In genomic region chr14:91554535-91555332, GRCh38 we compare ENCODE assay signal across 23 cellular contexts. TPM values are rescaled to one million over a fixed set of nuclear protein-coding genes. Genes with fewer than 3 reads are reported as not detected.
DNase-seq lines count a peak whose midpoint lies in the region; ATAC-seq, FAIRE-seq and TF ChIP-seq lines count a peak whose summit lies in the region.
"Had no signal": no experiment of that assay in that cellular context is flagged by ENCODE, and none has a peak within 500 bp of the region (broad histone marks: within the 10 kb centered on the region; RNA-seq: fewer than 3 reads in every experiment).

No MANE protein-coding gene starts in this region.

- H3K23ac ChIP-seq in trophoblast cell (ENCODE audit: low read length), result no peak overlapping the region

- H3K27ac ChIP-seq in duodenal mucosa (ENCODE audit: low read depth, low read length) (no peak overlapping the region), HepG2 (ENCODE audit: extremely low read length, insufficient read depth, low read length) (peak overlapping the region; percentile 65), trophoblast cell (ENCODE audit: low read depth, low read length) (peak overlapping the region; percentile 49), ascending aorta (no peak overlapping the region)
- no peak overlapping the region for H3K27ac ChIP-seq in effector memory CD4-positive, alpha-beta T cell (ENCODE audit: insufficient read depth, low read length, poor library complexity, severe bottlenecking)
- H3K27ac ChIP-seq: BLaER1 treated with 17β-estradiol and CSF1 and Interleukin-3, amounts not matched to agents 10 nM and 100 nM; RWPE1 had no signal

- H3K79me2 ChIP-seq in HepG2 (ENCODE audit: insufficient read depth, low read length), result no peaks in the 10 kb centered on the region
- no peaks in the 10 kb centered on the region for H3K79me2 ChIP-seq in trophoblast cell (ENCODE audit: control insufficient read depth, insufficient read depth, low read length, poor library complexity)

- intact Hi-C loops in HepG2 (cut with micrococcal nuclease; ENCODE audit: unreplicated experiment), result no loop called here
- intact Hi-C loops in ascending aorta (cut with DNase I), result no loop called here

- no peak overlapping the region for H2BK120ac ChIP-seq in trophoblast cell (ENCODE audit: insufficient read depth, low read length, poor library complexity)

- TF ChIP-seq CTCF in HepG2 (CRISPR knock-in tag; IDR thresholded peaks at IDR 0.05) (peak; percentile 53), GM10248 (IDR thresholded peaks at IDR 0.05; ENCODE audit: control extremely low read depth, extremely low read depth, low read depth, missing control alignments) (no peak), ascending aorta (IDR thresholded peaks at IDR 0.05) (no peak)

- no peaks in the 10 kb centered on the region for H4K20me1 ChIP-seq in HepG2 (ENCODE audit: insufficient read depth, low read length)
- H4K20me1 ChIP-seq: BLaER1 treated with 17β-estradiol and CSF1 and Interleukin-3, amounts not matched to agents 10 nM and 100 nM had no signal

- TF ChIP-seq POLR2A in HepG2 (IDR thresholded peaks at IDR 0.05; ENCODE audit: insufficient read depth in 1 of 2, low read depth in 2 of 2, low read length in 2 of 2), result peak in 1 of 2 experiments; percentile 48; a peak in 2 of 4 replicates

- no peak overlapping the region for H2AK5ac ChIP-seq in trophoblast cell (ENCODE audit: low read length)

- no peak overlapping the region for H4K91ac ChIP-seq in trophoblast cell (ENCODE audit: low read depth, low read length)

- H4K12ac ChIP-seq in trophoblast cell (ENCODE audit: low read depth, low read length), result no peak overlapping the region

- H3K27me3 ChIP-seq in duodenal mucosa (ENCODE audit: control insufficient read depth in 1 of 2, insufficient read depth in 2 of 2, low read length in 2 of 2) (no peaks in the 10 kb centered on the region), HepG2 (ENCODE audit: control insufficient read depth in 1 of 2, insufficient read depth in 2 of 2, low read length in 2 of 2) (no peaks in the 10 kb centered on the region), trophoblast cell (ENCODE audit: insufficient read depth, low read length) (no peaks in the 10 kb centered on the region), ascending aorta (no peaks in the 10 kb centered on the region)
- no peaks in the 10 kb centered on the region for H3K27me3 ChIP-seq in effector memory CD4-positive, alpha-beta T cell (replicated peaks; ENCODE audit: control insufficient read depth, insufficient read depth, low read length, poor library complexity, severe bottlenecking)
- H3K27me3 ChIP-seq: BLaER1 treated with 17β-estradiol and CSF1 and Interleukin-3, amounts not matched to agents 10 nM and 100 nM had no signal

- H3K4me1 ChIP-seq in duodenal mucosa (ENCODE audit: control insufficient read depth in 1 of 2, insufficient read depth in 2 of 2, low read length in 2 of 2), result peaks cover 12 to 15% of the 10 kb centered on the region in 2 donors
- peaks cover 23% of the 10 kb centered on the region for H3K4me1 ChIP-seq in HepG2 (ENCODE audit: insufficient read depth, low read length)
- peaks cover 6 to 8% of the 10 kb centered on the region in 2 experiments for H3K4me1 ChIP-seq in trophoblast cell (ENCODE audit: control insufficient read depth in 1 of 2, insufficient read depth in 2 of 2, low read length in 2 of 2)
- no peaks in the 10 kb centered on the region for H3K4me1 ChIP-seq in effector memory CD4-positive, alpha-beta T cell (ENCODE audit: control insufficient read depth, insufficient read depth, low read length, poor library complexity, severe bottlenecking)
- no peaks in the 10 kb centered on the region for H3K4me1 ChIP-seq in ascending aorta
- H3K4me1 ChIP-seq: BLaER1 treated with 17β-estradiol and CSF1 and Interleukin-3, amounts not matched to agents 10 nM and 100 nM had no signal

- POLR2A ChIA-PET in HepG2 (lab: Yijun Ruan, JAX), result interaction anchor here (0.6 to 1.3 kb wide), 3 partner anchors 19 to 46 kb away, joined by 3 read pairs; no protein-coding TSS in a partner anchor
- POLR2A ChIA-PET in GM10248 (lab: Yijun Ruan, JAX), result no interaction called here

- no peaks in the 10 kb centered on the region for H3K36me3 ChIP-seq in duodenal mucosa (ENCODE audit: control insufficient read depth in 1 of 2, insufficient read depth in 2 of 2, low read length in 2 of 2)
- no peaks in the 10 kb centered on the region for H3K36me3 ChIP-seq in HepG2 (replicated peaks in 1 of 2; ENCODE audit: control insufficient read depth in 1 of 2, insufficient read depth in 2 of 2, low read length in 2 of 2)
- H3K36me3 ChIP-seq in trophoblast cell (ENCODE audit: control insufficient read depth in 1 of 2, insufficient read depth in 2 of 2, low read length in 2 of 2), result no peaks in the 10 kb centered on the region
- no peaks in the 10 kb centered on the region for H3K36me3 ChIP-seq in effector memory CD4-positive, alpha-beta T cell (ENCODE audit: control insufficient read depth, insufficient read depth, low read length)
- no peaks in the 10 kb centered on the region for H3K36me3 ChIP-seq in ascending aorta
- H3K36me3 ChIP-seq: BLaER1 treated with 17β-estradiol and CSF1 and Interleukin-3, amounts not matched to agents 10 nM and 100 nM had no signal

- no peak overlapping the region for H2BK12ac ChIP-seq in trophoblast cell (ENCODE audit: low read length)

- H3K4me2 ChIP-seq in HepG2 (ENCODE audit: low read depth, low read length) (peak overlapping the region; percentile 77), trophoblast cell (ENCODE audit: low read length) (no peak overlapping the region)
- H3K4me2 ChIP-seq: BLaER1 treated with 17β-estradiol and CSF1 and Interleukin-3, amounts not matched to agents 10 nM and 100 nM had no signal

- H3K18ac ChIP-seq in trophoblast cell (ENCODE audit: low read length), result no peak overlapping the region

- H3K9me3 ChIP-seq in duodenal mucosa (ENCODE audit: control insufficient read depth in 1 of 2, low read length in 2 of 2) (no peaks in the 10 kb centered on the region), HepG2 (ENCODE audit: low read length) (no peaks in the 10 kb centered on the region), trophoblast cell (ENCODE audit: insufficient read depth, low read depth, low read length) (no peaks in the 10 kb centered on the region), ascending aorta (no peaks in the 10 kb centered on the region)
- no peaks in the 10 kb centered on the region for H3K9me3 ChIP-seq in effector memory CD4-positive, alpha-beta T cell (ENCODE audit: control insufficient read depth, low read length)

- H3K4me3 ChIP-seq in duodenal mucosa (ENCODE audit: low read depth in 1 of 2, low read length in 2 of 2) (peak overlapping the region; percentile 32 to 34), HepG2 (replicated peaks in 1 of 3; ENCODE audit: insufficient read depth in 1 of 3, low read depth in 2 of 3, low read length in 3 of 3) (peak overlapping the region in 2 of 3 experiments; percentile 33 to 54; a peak in 4 of 6 replicates), trophoblast cell (ENCODE audit: low read depth, low read length) (no peak overlapping the region), ascending aorta (no peak overlapping the region)
- no peak overlapping the region for H3K4me3 ChIP-seq in effector memory CD4-positive, alpha-beta T cell (ENCODE audit: insufficient read depth, low read depth, low read length, poor library complexity, severe bottlenecking)
- H3K4me3 ChIP-seq: BLaER1 treated with 17β-estradiol and CSF1 and Interleukin-3, amounts not matched to agents 10 nM and 100 nM had no signal

- TF ChIP-seq RAD21 in HepG2 (CRISPR knock-in tag; IDR thresholded peaks at IDR 0.05), result peak; percentile 67; the same call in 1 of the 2 replicates

- peak; percentile 40 for DNase-seq in HuH-7.5 (ENCODE audit: low spot score)
- peak; percentile 82 for DNase-seq in HepG2 (ENCODE audit: low spot score)
- DNase-seq in trophoblast cell, result no peak
- no peak for DNase-seq in anterior cingulate cortex (lab: John Stamatoyannopoulos, UW)
- no peak for DNase-seq in GM10248 (ENCODE audit: extremely low spot score)
- no peak for DNase-seq in effector memory CD4-positive, alpha-beta T cell
- no peak for DNase-seq in ascending aorta (ENCODE audit: low spot score in 2 of 2)
- DNase-seq: CD8-positive, alpha-beta T cell; HFFc6; KBM-7; MV-4-11; NCI-H1417; NCI-H187; NCI-H2107; NCI-H510A treated with DMSO at 0.1 percent for 48 hours; NCI-H774; PC-3; SIG-M5 had no signal

- 98% methylated on average over 6 of the region's 11 CpGs for WGBS in HepG2 (ENCODE audit: low lambda C conversion rate)
- no CpG with 5 or more reads among the region's 11 CpGs for WGBS in trophoblast cell (ENCODE audit: extremely low coverage, insufficient coverage, insufficient read length)

- H3K79me1 ChIP-seq in trophoblast cell (ENCODE audit: low read length), result no peaks in the 10 kb centered on the region

- H2BK5ac ChIP-seq in trophoblast cell (ENCODE audit: low read depth, low read length, poor library complexity), result no peak overlapping the region

- 0 out of 4 replicates have a peak, but pooled peaks of 1 of the 2 experiments have one; percentile 38 for TF ChIP-seq EP300 in HepG2 (IDR thresholded peaks at IDR 0.05; ENCODE audit: low read depth in 2 of 2, low read length in 2 of 2)
- TF ChIP-seq EP300 in HepG2 (CRISPR knock-in tag; IDR thresholded peaks at IDR 0.05; ENCODE audit: borderline replicate concordance), result no peak

- ATAC-seq in HepG2, result peak; percentile 98
- ATAC-seq: CD8-positive, alpha-beta T cell; PC-3; SK-N-SH treated with all-trans-retinoic acid at 6 μM for 48 hours had no signal

- no peak overlapping the region for H3K14ac ChIP-seq in trophoblast cell (ENCODE audit: low read length)

- H4K8ac ChIP-seq in trophoblast cell (ENCODE audit: low read depth, low read length), result no peak overlapping the region

- no peak overlapping the region for H2AFZ ChIP-seq in HepG2 (ENCODE audit: low read length)
- H2AFZ ChIP-seq in trophoblast cell (ENCODE audit: insufficient read depth, low read length, poor library complexity), result no peak overlapping the region

- FAIRE-seq in HepG2 (lab: Jason Lieb, UNC), result peak; percentile 81
- FAIRE-seq: H54 had no signal

- CTCF ChIA-PET in HepG2 (lab: Yijun Ruan, JAX; ENCODE audit: low intra/inter-chr PET ratio, low total read pairs) (no interaction called here), GM10248 (lab: Yijun Ruan, JAX) (no interaction called here)

- no peak overlapping the region for H3K9ac ChIP-seq in duodenal mucosa (ENCODE audit: low read depth in 1 of 2, low read length in 2 of 2)
- H3K9ac ChIP-seq in HepG2 (ENCODE audit: insufficient read depth, low read depth, low read length), result no peak overlapping the region
- no peak overlapping the region for H3K9ac ChIP-seq in trophoblast cell (ENCODE audit: low read length)
- H3K9ac ChIP-seq: BLaER1 treated with 17β-estradiol and CSF1 and Interleukin-3, amounts not matched to agents 10 nM and 100 nM had no signal

- no TSS peak for BruUV-seq in HepG2 (replicated peaks; lab: Mats Ljungman, UMichigan)

- in situ Hi-C loops in HepG2 (cut with HindIII; ENCODE audit: extremely low pct_ligation_motif_present, low pct_unique_long_range_greater_than_20kb), result no loop called here

- no peak overlapping the region for H3K4ac ChIP-seq in trophoblast cell (ENCODE audit: low read depth, low read length)

RNA-seq across cellular contexts. Expression of gene PPP4R3A, which starts 44.6 kb away (rescaled TPM):
- total RNA-seq in HepG2 (2016; rRNA removed; fragmentation: Illumina TruSeq; extraction: Trizol), result 57.4 and 89.0 TPM in 2 replicates
- 19.7 and 21.2 TPM in 2 replicates for total RNA-seq in HepG2 (2016; cell fraction: cytosol; rRNA removed; fragmentation: Illumina TruSeq; extraction: Trizol; ENCODE audit: low read depth)
- 60.8 and 82.7 TPM in 2 replicates for total RNA-seq in HepG2 (2016; cell fraction: insoluble cytoplasmic fraction; rRNA removed; fragmentation: Illumina TruSeq; extraction: Trizol)
- total RNA-seq in HepG2 (2016; cell fraction: membrane; rRNA removed; fragmentation: Illumina TruSeq; extraction: Trizol), result 40.5 and 42.1 TPM in 2 replicates
- total RNA-seq in HepG2 (2016; cell fraction: nucleus; rRNA removed; fragmentation: Illumina TruSeq; extraction: Trizol), result 63.0 and 72.1 TPM in 2 replicates
- 22.3 and 22.5 TPM in 2 replicates for polyA plus RNA-seq in HepG2 (2011; rRNA removed)
- polyA plus RNA-seq in HepG2 (2011; cell fraction: cytosol; rRNA removed), result 11.4 and 17.4 TPM in 2 replicates
- polyA plus RNA-seq in HepG2 (2011; cell fraction: nucleus; rRNA removed), result 26.8 and 27.5 TPM in 2 replicates
- polyA plus RNA-seq in HepG2 (2012), result 39.0 and 43.9 TPM in 2 replicates
- polyA plus RNA-seq in HepG2 (2016; cell fraction: cytosol; fragmentation: Illumina TruSeq; extraction: Trizol; ENCODE audit: low read depth), result 4.7 and 5.3 TPM in 2 replicates
- polyA plus RNA-seq in HepG2 (2016; cell fraction: insoluble cytoplasmic fraction; fragmentation: Illumina TruSeq; extraction: Trizol; ENCODE audit: low read depth), result 74.1 and 82.9 TPM in 2 replicates
- polyA plus RNA-seq in HepG2 (2016; cell fraction: membrane; fragmentation: Illumina TruSeq; extraction: Trizol; ENCODE audit: low read depth), result 18.0 and 19.0 TPM in 2 replicates
- polyA plus RNA-seq in HepG2 (2016; cell fraction: nucleus; fragmentation: Illumina TruSeq; extraction: Trizol; ENCODE audit: insufficient read depth, low read depth), result 99.9 and 101 TPM in 2 replicates
- polyA minus RNA-seq in HepG2 (2011; rRNA and poly(A)+ RNA removed; ENCODE audit: low replicate concordance), result 16.2 and 31.7 TPM in 2 replicates
- 26.6 and 29.5 TPM in 2 replicates for polyA minus RNA-seq in HepG2 (2011; cell fraction: cytosol; rRNA and poly(A)+ RNA removed)
- polyA minus RNA-seq in HepG2 (2011; cell fraction: nucleus; rRNA and poly(A)+ RNA removed), result 68.9 and 69.3 TPM in 2 replicates
- 102 and 103 TPM in 2 replicates for polyA plus RNA-seq in trophoblast cell (2013)
- 76.2 TPM for total RNA-seq in ascending aorta

Comparison
In these comparisons a context has a peak if more than half of its experiments do, and no peak if none do; other contexts are left out.
1. DNase-seq: peak in HuH-7.5 (single experiment) and HepG2 (single experiment); none in trophoblast cell (0 of 2), anterior cingulate cortex (0 of 58), GM10248 (single experiment), effector memory CD4-positive, alpha-beta T cell (0 of 3) and ascending aorta (0 of 2).
2. H3K27ac ChIP-seq: peak in HepG2 (single experiment) and trophoblast cell (single experiment); none in duodenal mucosa (single experiment), effector memory CD4-positive, alpha-beta T cell (single experiment) and ascending aorta (0 of 2).
3. H3K4me3 ChIP-seq: peak in duodenal mucosa (2 of 2) and HepG2 (2 of 3); none in trophoblast cell (single experiment), effector memory CD4-positive, alpha-beta T cell (single experiment) and ascending aorta (0 of 2).